In the genomic region with DNA sequence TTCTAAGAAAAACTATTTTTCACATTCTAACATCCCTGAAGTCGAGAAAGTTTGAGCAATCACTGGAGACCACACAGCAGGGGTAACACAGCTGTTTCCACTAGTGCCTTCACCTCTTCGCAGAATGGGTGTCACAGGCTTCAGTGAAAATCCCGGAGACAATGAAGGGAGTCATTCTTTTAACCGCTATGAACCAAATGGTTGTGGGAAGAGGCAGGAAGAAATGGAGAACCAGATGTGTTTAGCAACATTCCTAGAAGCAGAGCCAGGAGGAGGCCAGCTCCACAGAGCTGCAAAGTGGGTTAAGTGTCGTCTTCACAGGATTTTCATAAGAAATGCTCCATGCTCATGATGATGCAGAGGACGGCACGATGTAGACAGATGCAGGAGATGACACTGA, we compare ENCODE assay signal across 1 cellular context.
TF ChIP-seq lines count a peak whose summit lies in the region.

No MANE protein-coding gene starts in this region.

TF ChIP-seq in GM23338, 12 proteins besides CTCF, POLR2A, EP300 and RAD21 (continued from another document):
- TF ChIP-seq ZNF462 (CRISPR knock-in tag; IDR thresholded peaks at IDR 0.05), result no peak
- TF ChIP-seq NANOG (IDR thresholded peaks at IDR 0.05; ENCODE audit: borderline replicate concordance), result no peak
- TF ChIP-seq EZH2 (IDR thresholded peaks at IDR 0.05; ENCODE audit: low read depth, unreplicated experiment), result no peak
- no peak for TF ChIP-seq ZNF114 (CRISPR knock-in tag; IDR thresholded peaks at IDR 0.05)
- no peak for TF ChIP-seq CREB1 (CRISPR knock-in tag; IDR thresholded peaks at IDR 0.05; ENCODE audit: low read depth)
